ENCODE assay signal across 18 cellular contexts in the genomic region with DNA sequence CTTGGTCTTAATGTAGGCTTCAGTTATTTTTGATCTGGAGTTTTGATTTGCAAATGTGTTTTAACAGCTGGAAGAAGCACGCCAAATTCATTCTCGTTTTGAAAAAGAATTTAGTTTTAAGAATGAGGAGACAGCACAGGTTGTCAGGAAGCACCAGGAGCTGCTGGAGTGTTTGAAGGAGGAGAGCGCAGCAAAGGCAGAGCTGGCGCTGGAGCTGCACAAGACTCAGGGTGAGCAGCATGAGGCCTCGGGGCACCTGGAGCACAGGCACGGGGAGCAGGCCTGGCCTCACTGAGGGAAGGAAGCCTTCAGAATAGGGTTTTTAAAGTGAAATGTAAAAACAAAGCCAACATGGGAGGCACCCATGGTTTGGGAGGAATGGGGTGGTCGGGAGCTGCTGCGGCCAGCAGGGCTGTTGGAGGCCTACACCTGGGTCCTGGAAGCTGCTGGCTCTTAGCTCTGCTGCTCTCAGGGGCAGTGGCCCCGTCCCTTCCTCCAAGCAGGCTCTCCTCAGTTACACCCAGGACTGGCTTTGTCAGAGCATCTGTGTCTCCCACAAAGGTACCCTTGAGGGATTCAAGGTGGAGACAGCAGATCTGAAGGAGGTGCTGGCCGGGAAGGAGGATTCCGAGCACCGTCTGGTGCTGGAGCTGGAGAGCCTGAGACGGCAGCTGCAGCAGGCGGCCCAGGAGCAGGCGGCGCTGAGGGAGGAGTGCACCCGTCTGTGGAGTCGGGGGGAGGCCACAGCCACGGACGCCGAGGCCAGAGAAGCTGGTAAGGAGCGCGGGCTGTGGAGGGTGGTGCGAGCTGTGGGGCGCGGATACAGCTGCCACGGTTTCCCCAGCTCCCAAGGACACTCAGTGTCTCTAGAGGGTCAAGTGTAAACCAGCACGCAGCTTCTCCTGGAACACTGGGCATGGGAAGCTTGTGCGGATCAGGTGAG.
DNase-seq lines count a peak whose midpoint lies in the region; ATAC-seq, FAIRE-seq and TF ChIP-seq lines count a peak whose summit lies in the region.
"Had no signal": no experiment of that assay in that cellular context is flagged by ENCODE, and none has a peak within 500 bp of the region (broad histone marks: within the 10 kb centered on the region; RNA-seq: fewer than 3 reads in every experiment).

No MANE protein-coding gene starts in this region.

- H3K4me1 Mint-ChIP-seq in GM23338: no peaks in the 10 kb centered on the region

- H3K4me3 Mint-ChIP-seq in GM23338: no peak overlapping the region

- peaks cover 33% of the 10 kb centered on the region for H3K36me3 Mint-ChIP-seq in GM23338 (ENCODE audit: low read depth)

- intact Hi-C loops in kidney (cut with DNase I): no loop called here

- no peaks in the 10 kb centered on the region; the same call in 2 of the 3 replicates for H3K9me3 Mint-ChIP-seq in GM23338

- H3K4me1 ChIP-seq in GM23338 (ENCODE audit: insufficient read depth) (no peaks in the 10 kb centered on the region), Karpas-422 (ENCODE audit: low read length) (peaks cover 23% of the 10 kb centered on the region), kidney (ENCODE audit: control insufficient read depth in 1 of 2, insufficient read depth in 1 of 2, low read depth in 1 of 2, low read length in 2 of 2) (no peaks in the 10 kb centered on the region)

- peak overlapping the region; percentile 77; the same call in 1 of the 2 replicates for H3K27ac Mint-ChIP-seq in GM23338

- FAIRE-seq in kidney (lab: Jason Lieb, UNC): no peak
- FAIRE-seq: GM12891, H54 had no signal

- no peaks in the 10 kb centered on the region for H3F3A ChIP-seq in GM23338 (replicated peaks; ENCODE audit: low read depth)

- H3K27ac ChIP-seq in GM23338 (ENCODE audit: low read depth): no peak overlapping the region
- H3K27ac ChIP-seq in Karpas-422 (ENCODE audit: low read length): peak overlapping the region; percentile 74
- no peak overlapping the region for H3K27ac ChIP-seq in kidney (ENCODE audit: low read depth in 2 of 2, low read length in 2 of 2)
- H3K27ac ChIP-seq: C4-2B had no signal

- H3K79me2 ChIP-seq in GM23338 (replicated peaks; ENCODE audit: insufficient read depth) (no peaks in the 10 kb centered on the region), Karpas-422 (ENCODE audit: low read length) (peaks cover 31% of the 10 kb centered on the region; the same call in 1 of the 2 replicates)

- H3K9me3 ChIP-seq in Karpas-422 (ENCODE audit: low read length) (no peaks in the 10 kb centered on the region), kidney (ENCODE audit: control insufficient read depth in 1 of 2, low read length in 2 of 2) (no peaks in the 10 kb centered on the region)

- no peak for ATAC-seq in GM23338
- ATAC-seq in GM21528 (IDR thresholded peaks at IDR 0.05; ENCODE audit: low FRiP score, unreplicated experiment): no peak
- ATAC-seq: Panc1, Right ventricle myocardium inferior had no signal

- H3K4me3 ChIP-seq in GM23338 (no peak overlapping the region), Karpas-422 (ENCODE audit: low read length) (no peak overlapping the region), kidney (ENCODE audit: low read length in 2 of 2) (no peak overlapping the region)

- H3K27me3 ChIP-seq in GM23338 (ENCODE audit: insufficient read depth) (no peaks in the 10 kb centered on the region), Karpas-422 (ENCODE audit: low read length) (no peaks in the 10 kb centered on the region)

- TF ChIP-seq CTCF in GM23338 (conservative IDR thresholded peaks at IDR 0.05; ENCODE audit: low read depth in 2 of 2) (no peak), kidney (IDR thresholded peaks at IDR 0.05; ENCODE audit: borderline replicate concordance, extremely low read depth, insufficient read depth) (no peak)

- H3K36me3 ChIP-seq in GM23338 (ENCODE audit: insufficient read depth) (no peaks in the 10 kb centered on the region), Karpas-422 (ENCODE audit: insufficient read depth, low read length) (0 out of 2 replicates have a peak, but pooled peaks cover 2% of the 10 kb centered on the region), kidney (ENCODE audit: control insufficient read depth in 1 of 2, insufficient read depth in 2 of 2, low read length in 2 of 2) (peaks cover 2 to 4% of the 10 kb centered on the region in 2 donors)

- no peak overlapping the region for H3K4me2 ChIP-seq in GM23338
- H3K4me2 ChIP-seq in Karpas-422 (ENCODE audit: low read depth, low read length, poor library complexity, severe bottlenecking): peak overlapping the region; percentile 41

- H3K9me2 ChIP-seq in GM23338 (ENCODE audit: insufficient read depth) (no peaks in the 10 kb centered on the region), Karpas-422 (replicated peaks; ENCODE audit: insufficient read depth, low read length) (no peaks in the 10 kb centered on the region)

- H4K20me1 ChIP-seq in GM23338 (replicated peaks; ENCODE audit: insufficient read depth) (no peaks in the 10 kb centered on the region), Karpas-422 (ENCODE audit: insufficient read depth, low read depth, low read length) (no peaks in the 10 kb centered on the region)

- H3K9ac ChIP-seq in Karpas-422 (ENCODE audit: low read length) (peak overlapping the region; percentile 45; the same call in 1 of the 2 replicates), kidney (ENCODE audit: low read length in 2 of 2) (no peak overlapping the region)

- no peak overlapping the region for H2AFZ ChIP-seq in GM23338
- no peak overlapping the region for H2AFZ ChIP-seq in Karpas-422 (ENCODE audit: low read length)

- DNase-seq in GM23338 (ENCODE audit: low spot score) (no peak), Karpas-422 (no peak), kidney (peak; percentile 64), putamen (ENCODE audit: low spot score) (peak; percentile 31), cerebellar cortex (ENCODE audit: low spot score) (no peak), EL (no peak)
- DNase-seq: DMS 273 treated with DMSO at 0.1 percent for 48 hours, GF-D8, IMR-90, NCI-H187, NCI-H226, NCI-H524 treated with DMSO at 0.1 percent for 48 hours had no signal

- peaks cover 10% of the 10 kb centered on the region for H3K27me3 Mint-ChIP-seq in GM23338 (ENCODE audit: insufficient read depth, low read depth, poor library complexity)

TF ChIP-seq in GM23338, 12 proteins besides CTCF, POLR2A, EP300 and RAD21 (continues in another document):
- TF ChIP-seq, protein P1, sequence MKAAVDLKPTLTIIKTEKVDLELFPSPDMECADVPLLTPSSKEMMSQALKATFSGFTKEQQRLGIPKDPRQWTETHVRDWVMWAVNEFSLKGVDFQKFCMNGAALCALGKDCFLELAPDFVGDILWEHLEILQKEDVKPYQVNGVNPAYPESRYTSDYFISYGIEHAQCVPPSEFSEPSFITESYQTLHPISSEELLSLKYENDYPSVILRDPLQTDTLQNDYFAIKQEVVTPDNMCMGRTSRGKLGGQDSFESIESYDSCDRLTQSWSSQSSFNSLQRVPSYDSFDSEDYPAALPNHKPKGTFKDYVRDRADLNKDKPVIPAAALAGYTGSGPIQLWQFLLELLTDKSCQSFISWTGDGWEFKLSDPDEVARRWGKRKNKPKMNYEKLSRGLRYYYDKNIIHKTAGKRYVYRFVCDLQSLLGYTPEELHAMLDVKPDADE (IDR thresholded peaks at IDR 0.05): no peak
- TF ChIP-seq EZH2phosphoT487 (IDR thresholded peaks at IDR 0.05; ENCODE audit: unreplicated experiment): no peak
- TF ChIP-seq, protein P2, sequence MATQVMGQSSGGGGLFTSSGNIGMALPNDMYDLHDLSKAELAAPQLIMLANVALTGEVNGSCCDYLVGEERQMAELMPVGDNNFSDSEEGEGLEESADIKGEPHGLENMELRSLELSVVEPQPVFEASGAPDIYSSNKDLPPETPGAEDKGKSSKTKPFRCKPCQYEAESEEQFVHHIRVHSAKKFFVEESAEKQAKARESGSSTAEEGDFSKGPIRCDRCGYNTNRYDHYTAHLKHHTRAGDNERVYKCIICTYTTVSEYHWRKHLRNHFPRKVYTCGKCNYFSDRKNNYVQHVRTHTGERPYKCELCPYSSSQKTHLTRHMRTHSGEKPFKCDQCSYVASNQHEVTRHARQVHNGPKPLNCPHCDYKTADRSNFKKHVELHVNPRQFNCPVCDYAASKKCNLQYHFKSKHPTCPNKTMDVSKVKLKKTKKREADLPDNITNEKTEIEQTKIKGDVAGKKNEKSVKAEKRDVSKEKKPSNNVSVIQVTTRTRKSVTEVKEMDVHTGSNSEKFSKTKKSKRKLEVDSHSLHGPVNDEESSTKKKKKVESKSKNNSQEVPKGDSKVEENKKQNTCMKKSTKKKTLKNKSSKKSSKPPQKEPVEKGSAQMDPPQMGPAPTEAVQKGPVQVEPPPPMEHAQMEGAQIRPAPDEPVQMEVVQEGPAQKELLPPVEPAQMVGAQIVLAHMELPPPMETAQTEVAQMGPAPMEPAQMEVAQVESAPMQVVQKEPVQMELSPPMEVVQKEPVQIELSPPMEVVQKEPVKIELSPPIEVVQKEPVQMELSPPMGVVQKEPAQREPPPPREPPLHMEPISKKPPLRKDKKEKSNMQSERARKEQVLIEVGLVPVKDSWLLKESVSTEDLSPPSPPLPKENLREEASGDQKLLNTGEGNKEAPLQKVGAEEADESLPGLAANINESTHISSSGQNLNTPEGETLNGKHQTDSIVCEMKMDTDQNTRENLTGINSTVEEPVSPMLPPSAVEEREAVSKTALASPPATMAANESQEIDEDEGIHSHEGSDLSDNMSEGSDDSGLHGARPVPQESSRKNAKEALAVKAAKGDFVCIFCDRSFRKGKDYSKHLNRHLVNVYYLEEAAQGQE (IDR thresholded peaks at IDR 0.05; ENCODE audit: unreplicated experiment): no peak
- no peak for TF ChIP-seq ZNF331 (CRISPR knock-in tag; IDR thresholded peaks at IDR 0.05; ENCODE audit: low read depth)
- TF ChIP-seq ZNF114 (CRISPR knock-in tag; IDR thresholded peaks at IDR 0.05): no peak
- TF ChIP-seq JUNB (IDR thresholded peaks at IDR 0.05; ENCODE audit: unreplicated experiment): no peak
- no peak for TF ChIP-seq CREB1 (CRISPR knock-in tag; IDR thresholded peaks at IDR 0.05; ENCODE audit: low read depth)
- TF ChIP-seq POLR2AphosphoS5 (IDR thresholded peaks at IDR 0.05; ENCODE audit: low read depth): no peak

Comparison
In these comparisons a context has a peak if more than half of its experiments do, and no peak if none do; other contexts are left out.
1. DNase-seq: peak in kidney (single experiment) and putamen (single experiment); none in GM23338 (single experiment), Karpas-422 (single experiment), cerebellar cortex (single experiment) and EL (single experiment).